10 cellular contexts compared by ENCODE assay signal in genomic region chr1:205961405-205961804, GRCh38.
DNase-seq lines count a peak whose midpoint lies in the region; ATAC-seq, FAIRE-seq and TF ChIP-seq lines count a peak whose summit lies in the region.
"Had no signal": no experiment of that assay in that cellular context is flagged by ENCODE, and none has a peak within 500 bp of the region (broad histone marks: within the 10 kb centered on the region; RNA-seq: fewer than 3 reads in every experiment).

No MANE protein-coding gene starts in this region.

- ATAC-seq in GM21825 (IDR thresholded peaks at IDR 0.05; ENCODE audit: unreplicated experiment) (no peak), GM18498 (IDR thresholded peaks at IDR 0.05; ENCODE audit: unreplicated experiment) (no peak)

- no peak for FAIRE-seq in H54 (lab: Jason Lieb, UNC)

- TF ChIP-seq POLR2A in H54 (IDR thresholded peaks at IDR 0.05; ENCODE audit: low read depth, low read length): no peak

- DNase-seq in AG20443 (ENCODE audit: low spot score) (peak; percentile 36), EL (peak; percentile 30), RPMI8226 (peak; percentile 25), kidney glomerular epithelial cell (lab: John Stamatoyannopoulos, UW) (peak; percentile 47), H54 (ENCODE audit: insufficient read length, low spot score) (no peak), HuH-7 (ENCODE audit: low spot score) (no peak)
- DNase-seq: colonic mucosa, NCI-H446 had no signal

Comparison
In these comparisons a context has a peak if more than half of its experiments do, and no peak if none do; other contexts are left out.
1. DNase-seq: peak in AG20443 (single experiment), EL (single experiment), RPMI8226 (single experiment) and kidney glomerular epithelial cell (single experiment); none in H54 (single experiment) and HuH-7 (single experiment).